In the genomic region with DNA sequence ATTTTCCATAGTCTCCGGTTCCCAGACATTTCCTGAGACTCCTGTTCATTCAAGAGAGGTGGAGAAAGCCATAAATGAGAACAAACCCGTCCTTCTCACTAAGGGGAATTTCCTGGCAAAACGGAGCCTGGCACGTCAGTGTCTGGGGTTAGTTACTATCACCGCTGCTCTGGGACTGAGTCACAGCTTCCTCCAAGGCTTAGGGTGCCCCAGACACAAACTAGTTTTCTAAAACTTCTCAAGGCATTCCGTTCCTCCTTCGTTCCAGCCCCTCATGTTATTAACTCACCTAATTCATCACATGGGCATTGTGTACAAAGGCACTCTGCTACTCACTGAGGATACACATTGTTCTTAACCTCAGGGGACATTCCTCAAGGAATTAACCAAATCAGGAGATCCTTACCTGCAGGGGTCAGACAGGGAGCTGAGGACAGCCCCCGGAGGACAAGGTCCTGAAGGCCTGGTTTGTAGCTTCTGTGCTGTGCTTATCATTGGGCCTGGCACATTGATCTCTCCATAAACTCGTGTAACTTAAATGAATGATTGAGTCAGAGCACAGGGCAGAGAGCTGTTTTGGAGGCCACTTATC, we compare ENCODE assay signal across 8 cellular contexts.
DNase-seq lines count a peak whose midpoint lies in the region; ATAC-seq, FAIRE-seq and TF ChIP-seq lines count a peak whose summit lies in the region.

No MANE protein-coding gene starts in this region.

- BruUV-seq in HCT116 (replicated peaks; lab: Mats Ljungman, UMichigan): no TSS peak

- peaks cover 27 to 65% of the 10 kb centered on the region in 2 experiments for H3K4me1 ChIP-seq in HCT116 (ENCODE audit: control insufficient read depth in 1 of 2, insufficient read depth in 2 of 2, low read length in 2 of 2)
- H3K4me1 ChIP-seq in right lobe of liver: no peaks in the 10 kb centered on the region

- H3K9me3 ChIP-seq in HCT116 (ENCODE audit: control insufficient read depth in 1 of 2, insufficient read depth in 1 of 2, low read depth in 1 of 2, low read length in 2 of 2) (no peaks in the 10 kb centered on the region), right lobe of liver (no peaks in the 10 kb centered on the region)

- RAD21 ChIA-PET in HCT116 (lab: Charles Lee; ENCODE audit: low non-redundant PET in 1 of 2, low total read pairs in 2 of 2, uncharacterized antibody in 2 of 2, unreplicated experiment in 2 of 2): no interaction called here

- CTCF ChIA-PET in HCT116 (lab: Charles Lee): no interaction called here

- TF ChIP-seq POLR2A in HCT116 (IDR thresholded peaks at IDR 0.05; ENCODE audit: borderline replicate concordance, extremely low read depth, insufficient read depth, insufficient read length) (no peak), right lobe of liver (IDR thresholded peaks at IDR 0.05) (no peak), H54 (IDR thresholded peaks at IDR 0.05; ENCODE audit: low read depth, low read length) (no peak)

- H3K4me3 ChIP-seq in HCT116 (replicated peaks in 1 of 2; ENCODE audit: low read depth in 1 of 2, low read length in 2 of 2): peak overlapping the region in 1 of 2 experiments; percentile 7; a peak in 1 of 4 replicates
- no peak overlapping the region for H3K4me3 ChIP-seq in right lobe of liver

- DNase-seq in GM03348 (ENCODE audit: low spot score) (peak; percentile 81), HCT116 (ENCODE audit: low read depth, low spot score) (no peak), RKO (ENCODE audit: low spot score) (peak; percentile 20), astrocyte of the hippocampus (ENCODE audit: low read depth, low spot score) (peak; percentile 93), right lobe of liver (peak in 1 of 3 donors; percentile 43), H54 (ENCODE audit: insufficient read length, low spot score) (no peak), globus pallidus (ENCODE audit: low spot score) (no peak)
- DNase-seq in stimulated activated CD8-positive, alpha-beta memory T cell treated with anti-CD3 and anti-CD28 coated beads, Interleukin-4, amount 100 ng/mL, for 48 hours: peak; percentile 65

- ATAC-seq in HCT116 (peak; percentile 35), right lobe of liver (peak in 3 of 4 donors; percentile 39 to 51 (median 39))

- intact Hi-C loops in HCT116 (cut with micrococcal nuclease): no loop called here
- intact Hi-C loops in right lobe of liver (cut with DNase I): no loop called here

- H2AFZ ChIP-seq in HCT116 (ENCODE audit: low read depth, low read length, poor library complexity, severe bottlenecking): peak overlapping the region; percentile 94

- H3K27me3 ChIP-seq in HCT116 (ENCODE audit: insufficient read depth, low read length): no peaks in the 10 kb centered on the region
- no peaks in the 10 kb centered on the region for H3K27me3 ChIP-seq in right lobe of liver

- H3K9ac ChIP-seq in HCT116 (ENCODE audit: low read length): peak overlapping the region; percentile 45

- no peaks in the 10 kb centered on the region for H3K79me2 ChIP-seq in HCT116 (ENCODE audit: insufficient read depth, low read length)

- H3K27ac ChIP-seq in HCT116 (ENCODE audit: low read depth, low read length) (peak overlapping the region; percentile 49; the same call in 1 of the 2 replicates), right lobe of liver (peak overlapping the region; percentile 58 to 84 (median 69))

- POLR2A ChIA-PET in HCT116 (lab: Charles Lee): interaction anchor here (0.9 to 3.1 kb wide), 3 partner anchors 37 to 104 kb away, joined by 3 to 22 read pairs (median 3); a partner anchor contains a TSS

- no peaks in the 10 kb centered on the region for H3K36me3 ChIP-seq in HCT116 (ENCODE audit: control insufficient read depth in 1 of 2, insufficient read depth in 2 of 2, low read length in 2 of 2)
- H3K36me3 ChIP-seq in right lobe of liver: no peaks in the 10 kb centered on the region

- H3K4me2 ChIP-seq in HCT116 (ENCODE audit: low read length): peak overlapping the region; percentile 70

- no peaks in the 10 kb centered on the region for H4K20me1 ChIP-seq in HCT116 (ENCODE audit: insufficient read depth)

- FAIRE-seq in H54 (lab: Jason Lieb, UNC): no peak

- peak in 1 of 3 experiments; percentile 10; a peak in 1 of 6 replicates for TF ChIP-seq CTCF in HCT116 (IDR thresholded peaks at IDR 0.05 in 2 of 3, conservative IDR thresholded peaks at IDR 0.05 in 1 of 3; ENCODE audit: borderline replicate concordance in 1 of 3, insufficient read depth in 1 of 3, low read depth in 2 of 3, low read length in 2 of 3)
- no peak for TF ChIP-seq CTCF in right lobe of liver (IDR thresholded peaks at IDR 0.05)

- H3K9me2 ChIP-seq in HCT116 (ENCODE audit: insufficient read depth): no peaks in the 10 kb centered on the region

- 34% methylated on average over 9 of the region's 9 CpGs for WGBS in right lobe of liver (ENCODE audit: insufficient coverage, low coverage, low lambda C conversion rate, missing lambda C conversion rate)

- 0 out of 2 replicates have a peak, but pooled peaks have one; percentile 7 for TF ChIP-seq RAD21 in HCT116 (IDR thresholded peaks at IDR 0.05; ENCODE audit: low read depth)

TF ChIP-seq in HCT116, 20 proteins besides CTCF, POLR2A, EP300 and RAD21:
- no peak for TF ChIP-seq FOSL1 (IDR thresholded peaks at IDR 0.05; ENCODE audit: low read depth)
- no peak for TF ChIP-seq POLR2AphosphoS5 (IDR thresholded peaks at IDR 0.05; ENCODE audit: low read depth, low read length)
- TF ChIP-seq SP1 (IDR thresholded peaks at IDR 0.05; ENCODE audit: low read depth): no peak
- TF ChIP-seq, protein P1, sequence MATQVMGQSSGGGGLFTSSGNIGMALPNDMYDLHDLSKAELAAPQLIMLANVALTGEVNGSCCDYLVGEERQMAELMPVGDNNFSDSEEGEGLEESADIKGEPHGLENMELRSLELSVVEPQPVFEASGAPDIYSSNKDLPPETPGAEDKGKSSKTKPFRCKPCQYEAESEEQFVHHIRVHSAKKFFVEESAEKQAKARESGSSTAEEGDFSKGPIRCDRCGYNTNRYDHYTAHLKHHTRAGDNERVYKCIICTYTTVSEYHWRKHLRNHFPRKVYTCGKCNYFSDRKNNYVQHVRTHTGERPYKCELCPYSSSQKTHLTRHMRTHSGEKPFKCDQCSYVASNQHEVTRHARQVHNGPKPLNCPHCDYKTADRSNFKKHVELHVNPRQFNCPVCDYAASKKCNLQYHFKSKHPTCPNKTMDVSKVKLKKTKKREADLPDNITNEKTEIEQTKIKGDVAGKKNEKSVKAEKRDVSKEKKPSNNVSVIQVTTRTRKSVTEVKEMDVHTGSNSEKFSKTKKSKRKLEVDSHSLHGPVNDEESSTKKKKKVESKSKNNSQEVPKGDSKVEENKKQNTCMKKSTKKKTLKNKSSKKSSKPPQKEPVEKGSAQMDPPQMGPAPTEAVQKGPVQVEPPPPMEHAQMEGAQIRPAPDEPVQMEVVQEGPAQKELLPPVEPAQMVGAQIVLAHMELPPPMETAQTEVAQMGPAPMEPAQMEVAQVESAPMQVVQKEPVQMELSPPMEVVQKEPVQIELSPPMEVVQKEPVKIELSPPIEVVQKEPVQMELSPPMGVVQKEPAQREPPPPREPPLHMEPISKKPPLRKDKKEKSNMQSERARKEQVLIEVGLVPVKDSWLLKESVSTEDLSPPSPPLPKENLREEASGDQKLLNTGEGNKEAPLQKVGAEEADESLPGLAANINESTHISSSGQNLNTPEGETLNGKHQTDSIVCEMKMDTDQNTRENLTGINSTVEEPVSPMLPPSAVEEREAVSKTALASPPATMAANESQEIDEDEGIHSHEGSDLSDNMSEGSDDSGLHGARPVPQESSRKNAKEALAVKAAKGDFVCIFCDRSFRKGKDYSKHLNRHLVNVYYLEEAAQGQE (IDR thresholded peaks at IDR 0.05; ENCODE audit: low read depth): no peak
- no peak for TF ChIP-seq TCF7L2 (IDR thresholded peaks at IDR 0.05; ENCODE audit: borderline replicate concordance, extremely low read depth, insufficient read depth, insufficient read length)
- TF ChIP-seq ZFX (IDR thresholded peaks at IDR 0.05): 0 out of 2 replicates have a peak, but pooled peaks have one; percentile 16

Comparison
In these comparisons a context has a peak if more than half of its experiments do, and no peak if none do; other contexts are left out.
1. DNase-seq: peak in GM03348 (single experiment), RKO (single experiment), astrocyte of the hippocampus (single experiment) and stimulated activated CD8-positive, alpha-beta memory T cell treated with anti-CD3 and anti-CD28 coated beads, Interleukin-4, amount 100 ng/mL, for 48 hours (single experiment); none in HCT116 (single experiment), H54 (single experiment) and globus pallidus (single experiment).